Comparison of ENCODE assay signal across 8 cellular contexts in genomic region chr17:13597723-13598347, GRCh38. TPM values are rescaled to one million over a fixed set of nuclear protein-coding genes. Genes with fewer than 3 reads are reported as not detected.
DNase-seq lines count a peak whose midpoint lies in the region; ATAC-seq, FAIRE-seq and TF ChIP-seq lines count a peak whose summit lies in the region.
"Had no signal": no experiment of that assay in that cellular context is flagged by ENCODE, and none has a peak within 500 bp of the region (broad histone marks: within the 10 kb centered on the region; RNA-seq: fewer than 3 reads in every experiment).

No MANE protein-coding gene starts in this region.

- H3K9ac ChIP-seq in HUES6 (ENCODE audit: low read length): no peak overlapping the region
- no peak overlapping the region for H3K9ac ChIP-seq in trophoblast cell (ENCODE audit: low read length)

- FAIRE-seq in D721Med (lab: Jason Lieb, UNC): peak; percentile 25
- FAIRE-seq: TTC549 had no signal

- H3K9me3 ChIP-seq in HUES6 (ENCODE audit: control insufficient read depth, insufficient read depth, low read depth, low read length) (no peaks in the 10 kb centered on the region), trophoblast cell (ENCODE audit: insufficient read depth, low read depth, low read length) (peaks cover 3% of the 10 kb centered on the region)

- no peak overlapping the region for H3K23ac ChIP-seq in trophoblast cell (ENCODE audit: low read length)

- no peak overlapping the region for H3K27ac ChIP-seq in HUES6 (ENCODE audit: low read depth, low read length)
- no peak overlapping the region for H3K27ac ChIP-seq in trophoblast cell (ENCODE audit: low read depth, low read length)

- no peak overlapping the region for H2BK120ac ChIP-seq in trophoblast cell (ENCODE audit: insufficient read depth, low read length, poor library complexity)

- no CpG with 5 or more reads among the region's 3 CpGs for WGBS in trophoblast cell (ENCODE audit: extremely low coverage, insufficient coverage, insufficient read length)

- no peak overlapping the region for H3K4me2 ChIP-seq in trophoblast cell (ENCODE audit: low read length)

- no peak overlapping the region for H4K8ac ChIP-seq in trophoblast cell (ENCODE audit: low read depth, low read length)

- H3K27me3 ChIP-seq in HUES6 (ENCODE audit: control insufficient read depth, insufficient read depth, low read length): peaks cover 19% of the 10 kb centered on the region
- H3K27me3 ChIP-seq in trophoblast cell (ENCODE audit: insufficient read depth, low read length): peaks cover 9% of the 10 kb centered on the region

- no peak for ATAC-seq in GM21423 (IDR thresholded peaks at IDR 0.05; ENCODE audit: unreplicated experiment)
- no peak for ATAC-seq in HG02885 (IDR thresholded peaks at IDR 0.05; ENCODE audit: poor library complexity, unreplicated experiment)

- H3K36me3 ChIP-seq in HUES6 (ENCODE audit: control insufficient read depth, insufficient read depth, low read length) (no peaks in the 10 kb centered on the region), trophoblast cell (ENCODE audit: control insufficient read depth in 1 of 2, insufficient read depth in 2 of 2, low read length in 2 of 2) (no peaks in the 10 kb centered on the region)

- H2AK5ac ChIP-seq in trophoblast cell (ENCODE audit: low read length): no peak overlapping the region

- H2AFZ ChIP-seq in trophoblast cell (ENCODE audit: insufficient read depth, low read length, poor library complexity): no peak overlapping the region

- H2BK12ac ChIP-seq in trophoblast cell (ENCODE audit: low read length): no peak overlapping the region

- no peak overlapping the region for H4K12ac ChIP-seq in trophoblast cell (ENCODE audit: low read depth, low read length)

- H3K4ac ChIP-seq in trophoblast cell (ENCODE audit: low read depth, low read length): no peak overlapping the region

- no peak overlapping the region for H3K14ac ChIP-seq in trophoblast cell (ENCODE audit: low read length)

- H3K4me3 ChIP-seq in HUES6 (ENCODE audit: low read depth, low read length): peak overlapping the region; percentile 70; the same call in 1 of the 2 replicates
- no peak overlapping the region for H3K4me3 ChIP-seq in trophoblast cell (ENCODE audit: low read depth, low read length)

- peak; percentile 51 for TF ChIP-seq CTCF in D721Med (IDR thresholded peaks at IDR 0.05; ENCODE audit: insufficient read depth, missing control alignments)

- H3K79me2 ChIP-seq in trophoblast cell (ENCODE audit: control insufficient read depth, insufficient read depth, low read length, poor library complexity): peaks cover 2% of the 10 kb centered on the region

- H2BK5ac ChIP-seq in trophoblast cell (ENCODE audit: low read depth, low read length, poor library complexity): no peak overlapping the region

- H4K91ac ChIP-seq in trophoblast cell (ENCODE audit: low read depth, low read length): no peak overlapping the region

- DNase-seq in D721Med (ENCODE audit: insufficient read length, low spot score) (no peak), UCSD-AML1 (lab: John Stamatoyannopoulos, UW; ENCODE audit: unreplicated experiment) (peak; percentile 10), erythroblast (lab: John Stamatoyannopoulos, UW) (peak; percentile 16 to 50), trophoblast cell (peak; percentile 39 to 65)

- peaks cover 8% of the 10 kb centered on the region for H3K79me1 ChIP-seq in trophoblast cell (ENCODE audit: low read length)

- no peak overlapping the region for H3K18ac ChIP-seq in trophoblast cell (ENCODE audit: low read length)

- TF ChIP-seq POLR2A in erythroblast (IDR thresholded peaks at IDR 0.05; ENCODE audit: low read length): no peak

- H3K4me1 ChIP-seq in HUES6 (ENCODE audit: control insufficient read depth, insufficient read depth, low read length) (peaks cover 31% of the 10 kb centered on the region), trophoblast cell (ENCODE audit: control insufficient read depth in 1 of 2, insufficient read depth in 2 of 2, low read length in 2 of 2) (peaks cover 4 to 15% of the 10 kb centered on the region in 2 experiments)

RNA-seq across cellular contexts. Expression of gene HS3ST3A1, which starts 3.9 kb away (rescaled TPM):
- 9.2 and 9.9 TPM in 2 replicates for polyA plus RNA-seq in trophoblast cell (2013)
